ENCODE assay signal across 12 cellular contexts in the genomic region with DNA sequence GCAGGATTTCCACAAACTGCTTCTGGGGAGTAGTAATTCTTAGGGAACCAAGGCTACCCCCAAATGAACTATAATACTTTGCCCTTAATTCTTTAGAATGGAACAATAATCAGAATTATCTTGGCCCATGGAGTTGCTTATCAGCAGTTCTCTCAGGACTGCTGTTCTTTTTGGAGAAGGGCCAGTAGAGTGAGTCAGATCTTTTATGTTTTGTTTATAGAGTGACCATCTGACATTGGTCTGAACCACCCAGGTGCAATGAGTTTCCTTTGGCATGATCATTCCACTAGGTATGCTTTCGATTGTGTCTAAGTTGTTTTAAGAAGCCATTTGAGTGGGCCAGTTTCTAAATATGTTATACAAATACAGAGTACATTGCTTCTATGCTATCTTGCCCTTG. TPM values are rescaled to one million over a fixed set of nuclear protein-coding genes. Genes with fewer than 3 reads are reported as not detected.
DNase-seq lines count a peak whose midpoint lies in the region; ATAC-seq and TF ChIP-seq lines count a peak whose summit lies in the region.
"Had no signal": no experiment of that assay in that cellular context is flagged by ENCODE, and none has a peak within 500 bp of the region (broad histone marks: within the 10 kb centered on the region; RNA-seq: fewer than 3 reads in every experiment).

No MANE protein-coding gene starts in this region.

- H3K36me3 ChIP-seq in mesenchymal stem cell (ENCODE audit: control insufficient read depth in 1 of 2, insufficient read depth in 2 of 2, low read depth in 1 of 2, low read length in 2 of 2): no peaks in the 10 kb centered on the region

- H3K36me3 Mint-ChIP-seq in natural killer cell: no peaks in the 10 kb centered on the region
- H3K36me3 Mint-ChIP-seq: CD8-positive, alpha-beta memory T cell; naive thymus-derived CD4-positive, alpha-beta T cell; WTC11 had no signal

- H3K4ac ChIP-seq in mesenchymal stem cell (ENCODE audit: low read depth in 1 of 2, low read length in 2 of 2): no peak overlapping the region

- H2AK5ac ChIP-seq in mesenchymal stem cell (ENCODE audit: low read length, severe bottlenecking): no peak overlapping the region

- no peaks in the 10 kb centered on the region for H3K27me3 ChIP-seq in mesenchymal stem cell (ENCODE audit: control insufficient read depth in 1 of 2, insufficient read depth in 1 of 2, low read length in 2 of 2)

- no peaks in the 10 kb centered on the region for H3K27me3 Mint-ChIP-seq in natural killer cell (ENCODE audit: low read depth in 2 of 2)
- H3K27me3 Mint-ChIP-seq: CD8-positive, alpha-beta memory T cell; naive thymus-derived CD4-positive, alpha-beta T cell had no signal

- no peak overlapping the region for H3K4me3 ChIP-seq in mesenchymal stem cell (ENCODE audit: insufficient read depth in 1 of 2, low read depth in 1 of 2, low read length in 2 of 2)

- no peak overlapping the region for H3K23ac ChIP-seq in mesenchymal stem cell (ENCODE audit: low read length in 2 of 2)

- DNase-seq in Caki2 (ENCODE audit: low read depth) (peak; percentile 55), NCI-H460 (ENCODE audit: extremely low read depth, low read depth) (peak; percentile 3), dermis microvascular lymphatic vessel endothelial cell (ENCODE audit: low read depth in 2 of 2) (peak; percentile 74 to 92), mesenchymal stem cell (peak; percentile 66), DMS79 treated with DMSO at 0.1 percent for 48 hours (lab: John Stamatoyannopoulos, UW) (no peak), T1000 (lab: John Stamatoyannopoulos, UW) (no peak), natural killer cell (no peak)
- DNase-seq: CD8-positive, alpha-beta memory T cell; naive thymus-derived CD4-positive, alpha-beta T cell; stimulated activated CD4-positive, alpha-beta T cell treated with anti-CD3 and anti-CD28 coated beads, Interleukin-4, amount 100 ng/mL, for 24 hours had no signal

- ATAC-seq in HG03469 (IDR thresholded peaks at IDR 0.05; ENCODE audit: unreplicated experiment) (no peak), natural killer cell (no peak)
- ATAC-seq: naive thymus-derived CD4-positive, alpha-beta T cell; WTC11 had no signal

- H3K9ac ChIP-seq in mesenchymal stem cell (ENCODE audit: low read length): no peak overlapping the region

- WGBS in mesenchymal stem cell: no CpG with 5 or more reads among the region's 1 CpG

- H3K18ac ChIP-seq in mesenchymal stem cell (ENCODE audit: low read depth in 1 of 2, low read length in 2 of 2): no peak overlapping the region

- no peaks in the 10 kb centered on the region for H3K4me1 ChIP-seq in mesenchymal stem cell (ENCODE audit: control insufficient read depth, insufficient read depth, low read depth, low read length)

- no peak overlapping the region for H2AFZ ChIP-seq in mesenchymal stem cell (ENCODE audit: low read depth, low read length)

- intact Hi-C loops in natural killer cell (cut with micrococcal nuclease): no loop called here

- peaks cover 4% of the 10 kb centered on the region for H3K9me3 ChIP-seq in mesenchymal stem cell (ENCODE audit: control insufficient read depth, low read length)

- no peak overlapping the region for H2BK12ac ChIP-seq in mesenchymal stem cell (ENCODE audit: low read length in 2 of 2)

- H4K8ac ChIP-seq in mesenchymal stem cell (ENCODE audit: low read length): no peak overlapping the region

- H2BK120ac ChIP-seq in mesenchymal stem cell (ENCODE audit: low read depth, low read length): no peak overlapping the region

- no peak overlapping the region for H3K27ac Mint-ChIP-seq in natural killer cell
- H3K27ac Mint-ChIP-seq: CD8-positive, alpha-beta memory T cell; naive thymus-derived CD4-positive, alpha-beta T cell; WTC11 had no signal

- in situ Hi-C loops in Caki2 (cut with HindIII; ENCODE audit: low pct_unique_long_range_greater_than_20kb, low sequenced_read_pairs): no loop called here

- peaks cover 0 to 3% of the 10 kb centered on the region in 2 donors for H3K9me3 Mint-ChIP-seq in natural killer cell
- H3K9me3 Mint-ChIP-seq: CD8-positive, alpha-beta memory T cell had no signal

- H3K4me2 ChIP-seq in mesenchymal stem cell (ENCODE audit: low read length, poor library complexity, severe bottlenecking): no peak overlapping the region

- H2BK15ac ChIP-seq in mesenchymal stem cell (ENCODE audit: low read depth, poor library complexity, severe bottlenecking): no peak overlapping the region

- H3K4me1 Mint-ChIP-seq in natural killer cell: no peaks in the 10 kb centered on the region
- H3K4me1 Mint-ChIP-seq: CD8-positive, alpha-beta memory T cell; naive thymus-derived CD4-positive, alpha-beta T cell had no signal

- H2BK5ac ChIP-seq in mesenchymal stem cell (ENCODE audit: low read depth, low read length, poor library complexity, severe bottlenecking): no peak overlapping the region

- H4K91ac ChIP-seq in mesenchymal stem cell (ENCODE audit: low read length): no peak overlapping the region

- H3K79me1 ChIP-seq in mesenchymal stem cell (replicated peaks; ENCODE audit: low read length, poor library complexity, severe bottlenecking): no peaks in the 10 kb centered on the region

- no peak for TF ChIP-seq CTCF in natural killer cell (IDR thresholded peaks at IDR 0.05)

- no peak overlapping the region for H3K14ac ChIP-seq in mesenchymal stem cell (ENCODE audit: low read length in 2 of 2)

- H3K27ac ChIP-seq in mesenchymal stem cell (ENCODE audit: low read length, poor library complexity, severe bottlenecking): no peak overlapping the region

- no peak overlapping the region for H3K4me3 Mint-ChIP-seq in natural killer cell
- H3K4me3 Mint-ChIP-seq: CD8-positive, alpha-beta memory T cell; naive thymus-derived CD4-positive, alpha-beta T cell; WTC11 had no signal

RNA-seq across cellular contexts. Expression of a gene that starts 31.8 kb away (rescaled TPM):
- 4.7 and 9.6 TPM in 2 replicates for total RNA-seq in Caki2 (2014; rRNA removed; shearing (Covaris generic); ENCODE audit: low replicate concordance)
- 18.9 and 23.1 TPM in 2 replicates for total RNA-seq in NCI-H460 (2014; rRNA removed; shearing (Covaris generic))
- polyA plus RNA-seq in NCI-H460 (2014; cell fraction: nucleus; rRNA removed): 10.7 and 15.0 TPM in 2 replicates
- total RNA-seq in dermis microvascular lymphatic vessel endothelial cell: 14.2 and 20.1 TPM in 2 replicates
- 19.5 TPM for polyA plus RNA-seq in mesenchymal stem cell (2013, experiment 1 of 2)
- 20.5 TPM for polyA plus RNA-seq in mesenchymal stem cell (2013, experiment 2 of 2)
- total RNA-seq in natural killer cell: not detected
- total RNA-seq: CD8-positive, alpha-beta memory T cell had no signal
- polyA plus RNA-seq: CD8-positive, alpha-beta memory T cell; naive thymus-derived CD4-positive, alpha-beta T cell had no signal

Comparison
In these comparisons a context has a peak if more than half of its experiments do, and no peak if none do; other contexts are left out.
1. DNase-seq: peak in Caki2 (single experiment), NCI-H460 (single experiment), dermis microvascular lymphatic vessel endothelial cell (2 of 2) and mesenchymal stem cell (single experiment); none in DMS79 treated with DMSO at 0.1 percent for 48 hours (single experiment), T1000 (single experiment) and natural killer cell (single experiment).